ENCODE assay signal across 1 cellular context in the genomic region with DNA sequence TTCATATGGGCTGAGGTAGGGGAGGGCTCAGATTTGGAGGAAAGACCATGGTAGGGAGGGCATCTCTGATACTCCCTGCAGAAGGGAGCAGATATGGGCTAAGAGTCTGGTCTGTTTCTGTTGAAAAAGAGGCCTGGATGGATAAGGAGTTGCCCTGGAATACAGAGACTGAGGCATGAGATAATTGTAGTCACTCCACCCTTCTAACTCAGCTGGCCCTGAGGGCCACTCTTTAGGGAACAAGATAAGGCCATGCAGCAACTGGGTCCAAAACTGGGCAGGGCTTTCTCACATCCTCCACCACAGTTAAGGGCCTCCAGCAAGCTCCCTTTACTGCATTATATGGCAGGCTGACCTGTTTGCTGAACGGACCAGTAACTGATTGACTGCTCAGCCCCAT.
TF ChIP-seq lines count a peak whose summit lies in the region.

No MANE protein-coding gene starts in this region.

TF ChIP-seq in HCT116, 20 proteins besides CTCF, POLR2A, EP300 and RAD21 (continued from another document):
- TF ChIP-seq EZH2phosphoT487 (IDR thresholded peaks at IDR 0.05; ENCODE audit: borderline replicate concordance) (no peak), ZNF274 (IDR thresholded peaks at IDR 0.05; ENCODE audit: low read depth, low read length) (no peak), CEBPB (IDR thresholded peaks at IDR 0.05; ENCODE audit: low read depth) (no peak), JUND (IDR thresholded peaks at IDR 0.05) (no peak), SP1 (IDR thresholded peaks at IDR 0.05; ENCODE audit: low read depth) (no peak), EGR1 (IDR thresholded peaks at IDR 0.05; ENCODE audit: low read depth) (no peak), EZH2 (IDR thresholded peaks at IDR 0.05) (no peak), CBX3 (IDR thresholded peaks at IDR 0.05; ENCODE audit: low read depth) (no peak), TCF7L2 (IDR thresholded peaks at IDR 0.05; ENCODE audit: borderline replicate concordance, extremely low read depth, insufficient read depth, insufficient read length) (no peak), SRF (IDR thresholded peaks at IDR 0.05; ENCODE audit: low read depth) (no peak), FOSL1 (IDR thresholded peaks at IDR 0.05; ENCODE audit: low read depth) (no peak), SIN3A (IDR thresholded peaks at IDR 0.05; ENCODE audit: low read depth) (no peak)
- TF ChIP-seq, protein P1, sequence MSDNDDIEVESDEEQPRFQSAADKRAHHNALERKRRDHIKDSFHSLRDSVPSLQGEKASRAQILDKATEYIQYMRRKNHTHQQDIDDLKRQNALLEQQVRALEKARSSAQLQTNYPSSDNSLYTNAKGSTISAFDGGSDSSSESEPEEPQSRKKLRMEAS (IDR thresholded peaks at IDR 0.05), result no peak
- TF ChIP-seq, protein P2, sequence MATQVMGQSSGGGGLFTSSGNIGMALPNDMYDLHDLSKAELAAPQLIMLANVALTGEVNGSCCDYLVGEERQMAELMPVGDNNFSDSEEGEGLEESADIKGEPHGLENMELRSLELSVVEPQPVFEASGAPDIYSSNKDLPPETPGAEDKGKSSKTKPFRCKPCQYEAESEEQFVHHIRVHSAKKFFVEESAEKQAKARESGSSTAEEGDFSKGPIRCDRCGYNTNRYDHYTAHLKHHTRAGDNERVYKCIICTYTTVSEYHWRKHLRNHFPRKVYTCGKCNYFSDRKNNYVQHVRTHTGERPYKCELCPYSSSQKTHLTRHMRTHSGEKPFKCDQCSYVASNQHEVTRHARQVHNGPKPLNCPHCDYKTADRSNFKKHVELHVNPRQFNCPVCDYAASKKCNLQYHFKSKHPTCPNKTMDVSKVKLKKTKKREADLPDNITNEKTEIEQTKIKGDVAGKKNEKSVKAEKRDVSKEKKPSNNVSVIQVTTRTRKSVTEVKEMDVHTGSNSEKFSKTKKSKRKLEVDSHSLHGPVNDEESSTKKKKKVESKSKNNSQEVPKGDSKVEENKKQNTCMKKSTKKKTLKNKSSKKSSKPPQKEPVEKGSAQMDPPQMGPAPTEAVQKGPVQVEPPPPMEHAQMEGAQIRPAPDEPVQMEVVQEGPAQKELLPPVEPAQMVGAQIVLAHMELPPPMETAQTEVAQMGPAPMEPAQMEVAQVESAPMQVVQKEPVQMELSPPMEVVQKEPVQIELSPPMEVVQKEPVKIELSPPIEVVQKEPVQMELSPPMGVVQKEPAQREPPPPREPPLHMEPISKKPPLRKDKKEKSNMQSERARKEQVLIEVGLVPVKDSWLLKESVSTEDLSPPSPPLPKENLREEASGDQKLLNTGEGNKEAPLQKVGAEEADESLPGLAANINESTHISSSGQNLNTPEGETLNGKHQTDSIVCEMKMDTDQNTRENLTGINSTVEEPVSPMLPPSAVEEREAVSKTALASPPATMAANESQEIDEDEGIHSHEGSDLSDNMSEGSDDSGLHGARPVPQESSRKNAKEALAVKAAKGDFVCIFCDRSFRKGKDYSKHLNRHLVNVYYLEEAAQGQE (IDR thresholded peaks at IDR 0.05; ENCODE audit: low read depth), result no peak
- TF ChIP-seq, protein P3, sequence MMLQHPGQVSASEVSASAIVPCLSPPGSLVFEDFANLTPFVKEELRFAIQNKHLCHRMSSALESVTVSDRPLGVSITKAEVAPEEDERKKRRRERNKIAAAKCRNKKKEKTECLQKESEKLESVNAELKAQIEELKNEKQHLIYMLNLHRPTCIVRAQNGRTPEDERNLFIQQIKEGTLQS (IDR thresholded peaks at IDR 0.05), result no peak
